8 cellular contexts compared by ENCODE assay signal in genomic region chr1:164771568-164772350, GRCh38.
DNase-seq lines count a peak whose midpoint lies in the region; TF ChIP-seq lines count a peak whose summit lies in the region.

No MANE protein-coding gene starts in this region.

- H3K9ac ChIP-seq in endodermal cell (ENCODE audit: extremely low read depth, low read length, poor library complexity, severe bottlenecking) = no peak overlapping the region

- WGBS in endodermal cell (ENCODE audit: insufficient coverage in 1 of 2, insufficient read length in 1 of 2), 2 experiments = 60 to 77% methylated on average over 4 to 8 of the region's 8 CpGs

- H3K4me1 Mint-ChIP-seq in endodermal cell = peaks cover 74% of the 10 kb centered on the region
- peaks cover 88% of the 10 kb centered on the region for H3K4me1 Mint-ChIP-seq in nephron

- H3K27me3 Mint-ChIP-seq in endodermal cell (ENCODE audit: insufficient read depth) = no peaks in the 10 kb centered on the region
- no peaks in the 10 kb centered on the region for H3K27me3 Mint-ChIP-seq in nephron (ENCODE audit: low read depth)

- no peaks in the 10 kb centered on the region for H3K36me3 ChIP-seq in endodermal cell (ENCODE audit: control insufficient read depth, insufficient read depth, low read length)

- H3K27ac Mint-ChIP-seq in endodermal cell (peak overlapping the region; percentile 53), nephron (peak overlapping the region; percentile 93 to 98 (median 96))

- H3K36me3 Mint-ChIP-seq in endodermal cell (ENCODE audit: low read depth) (no peaks in the 10 kb centered on the region), nephron (ENCODE audit: low read depth) (peaks cover 22% of the 10 kb centered on the region)

- H3K27ac ChIP-seq in endodermal cell (ENCODE audit: low read depth, low read length) = peak overlapping the region; percentile 89

- H3K27me3 ChIP-seq in endodermal cell (ENCODE audit: control insufficient read depth, insufficient read depth, low read length, poor library complexity, severe bottlenecking) = no peaks in the 10 kb centered on the region

- no peak overlapping the region for H3K4me3 ChIP-seq in endodermal cell (ENCODE audit: low read length)

- no peak for TF ChIP-seq CTCF in endodermal cell (conservative IDR thresholded peaks at IDR 0.05)
- TF ChIP-seq CTCF in nephron (IDR thresholded peaks at IDR 0.05; ENCODE audit: unreplicated experiment in 3 of 3) = no peak

- peak; percentile 16 for DNase-seq in COLO668 (lab: John Stamatoyannopoulos, UW; ENCODE audit: unreplicated experiment)
- peak; percentile 36 for DNase-seq in NCI-H2196 treated with DMSO at 0.1 percent for 48 hours (lab: John Stamatoyannopoulos, UW; ENCODE audit: unreplicated experiment)
- no peak for DNase-seq in endodermal cell
- no peak for DNase-seq in SKM-1 treated with dmso at 0.1 percent for 144 hours (lab: John Stamatoyannopoulos, UW; ENCODE audit: unreplicated experiment)
- DNase-seq in T-helper 9 cell = no peak
- no peak for DNase-seq in activated gamma-delta T cell treated with Interleukin-2 at 50 U/mL for 16 hours
- no peak for DNase-seq in NCI-H2081 treated with DMSO at 0.1 percent for 48 hours (lab: John Stamatoyannopoulos, UW)

- H3K9me3 ChIP-seq in endodermal cell (ENCODE audit: control insufficient read depth, low read length) = no peaks in the 10 kb centered on the region

- no peak overlapping the region for H3K4me3 Mint-ChIP-seq in endodermal cell
- peak overlapping the region; percentile 11 to 54 (median 21) for H3K4me3 Mint-ChIP-seq in nephron

- H3K9me3 Mint-ChIP-seq in endodermal cell = no peaks in the 10 kb centered on the region
- H3K9me3 Mint-ChIP-seq in nephron = no peaks in the 10 kb centered on the region

- peaks cover 28% of the 10 kb centered on the region for H3K4me1 ChIP-seq in endodermal cell (ENCODE audit: control insufficient read depth, insufficient read depth, low read length)

Comparison
In these comparisons a context has a peak if more than half of its experiments do, and no peak if none do; other contexts are left out.
1. DNase-seq: peak in COLO668 (single experiment) and NCI-H2196 treated with DMSO at 0.1 percent for 48 hours (single experiment); none in endodermal cell (single experiment), SKM-1 treated with dmso at 0.1 percent for 144 hours (single experiment), T-helper 9 cell (single experiment), activated gamma-delta T cell treated with Interleukin-2 at 50 U/mL for 16 hours (single experiment) and NCI-H2081 treated with DMSO at 0.1 percent for 48 hours (single experiment).